Comparison of ENCODE assay signal across 9 cellular contexts in the genomic region with DNA sequence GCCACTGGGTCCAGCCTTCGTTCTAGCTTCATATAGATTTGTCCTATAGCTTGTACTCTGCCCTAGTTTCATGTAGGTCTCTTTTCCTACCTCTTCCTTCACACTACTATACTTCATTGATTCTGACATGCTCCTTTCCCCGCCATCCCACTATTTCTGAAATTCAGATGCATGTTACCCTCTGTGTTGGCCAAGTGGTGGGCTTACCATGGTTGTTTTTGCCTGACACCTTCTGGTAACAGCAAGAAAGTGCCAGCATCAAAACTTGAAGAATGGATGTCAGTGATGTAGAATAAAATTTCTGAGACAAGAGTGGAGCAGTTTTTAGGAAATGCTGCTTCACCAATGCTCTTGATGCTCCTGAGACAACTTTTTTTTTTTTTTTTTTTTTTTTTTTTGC. TPM values are rescaled to one million over a fixed set of nuclear protein-coding genes. Genes with fewer than 3 reads are reported as not detected.
A peak's percentile ranks its signal among the peaks of the same experiment; 100 is the strongest.
DNase-seq lines count a peak whose midpoint lies in the region; ATAC-seq, FAIRE-seq and TF ChIP-seq lines count a peak whose summit lies in the region.
"Had no signal": no experiment of that assay in that cellular context is flagged by ENCODE, and none has a peak within 500 bp of the region (broad histone marks: within the 10 kb centered on the region; RNA-seq: fewer than 3 reads in every experiment).

No MANE protein-coding gene starts in this region.

- H3K9me3 Mint-ChIP-seq in astrocyte (ENCODE audit: unreplicated experiment), result no peaks in the 10 kb centered on the region

- no peak for FAIRE-seq in astrocyte (lab: Jason Lieb, UNC)

- H2AFZ ChIP-seq in astrocyte (ENCODE audit: low read depth, low read length), result no peak overlapping the region

- H3K27me3 ChIP-seq in astrocyte (ENCODE audit: insufficient read depth, low read length) (no peaks in the 10 kb centered on the region), right lobe of liver (no peaks in the 10 kb centered on the region)
- H3K27me3 ChIP-seq: SJSA1 had no signal

- no peaks in the 10 kb centered on the region for H3K9me3 ChIP-seq in astrocyte (ENCODE audit: insufficient read depth, low read depth, low read length)
- H3K9me3 ChIP-seq in right lobe of liver, result no peaks in the 10 kb centered on the region
- H3K9me3 ChIP-seq: SJSA1 had no signal

- intact Hi-C loops in right lobe of liver (cut with DNase I), result loop anchor here in 1 of 2 donors (10.0 kb wide), 1 partner anchor 181 kb away; no protein-coding TSS in a partner anchor

- H3K9ac ChIP-seq in astrocyte (ENCODE audit: low read length), result no peak overlapping the region

- H3K27ac ChIP-seq in astrocyte (ENCODE audit: low read depth, low read length) (no peak overlapping the region), right lobe of liver (no peak overlapping the region)
- H3K27ac ChIP-seq: SJSA1 had no signal

- H3K36me3 ChIP-seq in astrocyte (ENCODE audit: insufficient read depth, low read length) (no peaks in the 10 kb centered on the region), right lobe of liver (no peaks in the 10 kb centered on the region)
- H3K36me3 ChIP-seq: SJSA1 had no signal

- no peaks in the 10 kb centered on the region for H4K20me1 ChIP-seq in astrocyte (ENCODE audit: insufficient read depth, low read length)

- no peak for TF ChIP-seq POLR2A in right lobe of liver (IDR thresholded peaks at IDR 0.05)

- H3K27me3 Mint-ChIP-seq in astrocyte (ENCODE audit: low read depth, unreplicated experiment), result no peaks in the 10 kb centered on the region

- ATAC-seq in right lobe of liver (peak; percentile 63 to 78 (median 74)), HG02610 (IDR thresholded peaks at IDR 0.05; ENCODE audit: unreplicated experiment) (no peak), GM21447 (IDR thresholded peaks at IDR 0.05; ENCODE audit: unreplicated experiment) (no peak), HG03175 (IDR thresholded peaks at IDR 0.05; ENCODE audit: unreplicated experiment) (no peak)

- H3K4me2 ChIP-seq in astrocyte (ENCODE audit: low read length), result no peak overlapping the region

- 56% methylated on average over 2 of the region's 2 CpGs for WGBS in right lobe of liver (ENCODE audit: insufficient coverage, low coverage, low lambda C conversion rate, missing lambda C conversion rate)

- DNase-seq in EL, result peak; percentile 13
- peak; percentile 79 for DNase-seq in Jurkat, Clone E6-1 (ENCODE audit: low read depth, low spot score)
- peak; percentile 20 for DNase-seq in astrocyte (ENCODE audit: low read depth)
- no peak for DNase-seq in right lobe of liver
- DNase-seq in NCI-H187 (lab: John Stamatoyannopoulos, UW), result no peak

- TF ChIP-seq CTCF in astrocyte (IDR thresholded peaks at IDR 0.05; ENCODE audit: insufficient read depth, low read depth, low read length) (peak; percentile 25), right lobe of liver (IDR thresholded peaks at IDR 0.05) (peak; percentile 34 to 50 (median 48))

- H3K4me3 Mint-ChIP-seq in astrocyte (ENCODE audit: unreplicated experiment), result no peak overlapping the region

- no peaks in the 10 kb centered on the region for H3K36me3 Mint-ChIP-seq in astrocyte (ENCODE audit: low read depth, unreplicated experiment)

- H3K4me1 ChIP-seq in astrocyte (ENCODE audit: insufficient read depth, low read length), result no peaks in the 10 kb centered on the region
- H3K4me1 ChIP-seq in right lobe of liver, result no peaks in the 10 kb centered on the region
- H3K4me1 ChIP-seq: SJSA1 had no signal

- no peak overlapping the region for H3K4me3 ChIP-seq in Jurkat, Clone E6-1 (ENCODE audit: low read length)
- H3K4me3 ChIP-seq in astrocyte (ENCODE audit: insufficient read depth, low read depth, low read length), result no peak overlapping the region
- no peak overlapping the region for H3K4me3 ChIP-seq in right lobe of liver
- H3K4me3 ChIP-seq: SJSA1 had no signal

- H3K27ac Mint-ChIP-seq in astrocyte (ENCODE audit: unreplicated experiment), result no peak overlapping the region

- no peaks in the 10 kb centered on the region for H3K4me1 Mint-ChIP-seq in astrocyte (ENCODE audit: low read depth, unreplicated experiment)

- H3K79me2 ChIP-seq in astrocyte (ENCODE audit: insufficient read depth, low read length), result no peaks in the 10 kb centered on the region

RNA-seq across cellular contexts. Expression of gene SERINC5, which starts 19.5 kb away (rescaled TPM):
- 50.4 TPM for polyA plus RNA-seq in Jurkat, Clone E6-1 (2012; ENCODE audit: insufficient read depth, insufficient read length)
- total RNA-seq in astrocyte (57.3 and 60.3 TPM in 2 replicates), right lobe of liver (10 to 100 TPM; 30.1 to 82.1 (median 57.9) TPM)

RNA-seq across cellular contexts. Expression of gene SPZ1, which starts 44.5 kb away (rescaled TPM):
- polyA plus RNA-seq in Jurkat, Clone E6-1 (2012; ENCODE audit: insufficient read depth, insufficient read length), result not detected
- total RNA-seq in astrocyte (not detected in 2 replicates), right lobe of liver (not detected)
- total RNA-seq: SJSA1 had no signal

Comparison
In these comparisons a context has a peak if more than half of its experiments do, and no peak if none do; other contexts are left out.
1. DNase-seq: peak in EL (single experiment), Jurkat, Clone E6-1 (single experiment) and astrocyte (single experiment); none in right lobe of liver (0 of 3) and NCI-H187 (0 of 2).
2. ATAC-seq: peak in right lobe of liver (4 of 4); none in HG02610 (single experiment), GM21447 (single experiment) and HG03175 (single experiment).